Comparison of ENCODE assay signal across 9 cellular contexts in the genomic region with DNA sequence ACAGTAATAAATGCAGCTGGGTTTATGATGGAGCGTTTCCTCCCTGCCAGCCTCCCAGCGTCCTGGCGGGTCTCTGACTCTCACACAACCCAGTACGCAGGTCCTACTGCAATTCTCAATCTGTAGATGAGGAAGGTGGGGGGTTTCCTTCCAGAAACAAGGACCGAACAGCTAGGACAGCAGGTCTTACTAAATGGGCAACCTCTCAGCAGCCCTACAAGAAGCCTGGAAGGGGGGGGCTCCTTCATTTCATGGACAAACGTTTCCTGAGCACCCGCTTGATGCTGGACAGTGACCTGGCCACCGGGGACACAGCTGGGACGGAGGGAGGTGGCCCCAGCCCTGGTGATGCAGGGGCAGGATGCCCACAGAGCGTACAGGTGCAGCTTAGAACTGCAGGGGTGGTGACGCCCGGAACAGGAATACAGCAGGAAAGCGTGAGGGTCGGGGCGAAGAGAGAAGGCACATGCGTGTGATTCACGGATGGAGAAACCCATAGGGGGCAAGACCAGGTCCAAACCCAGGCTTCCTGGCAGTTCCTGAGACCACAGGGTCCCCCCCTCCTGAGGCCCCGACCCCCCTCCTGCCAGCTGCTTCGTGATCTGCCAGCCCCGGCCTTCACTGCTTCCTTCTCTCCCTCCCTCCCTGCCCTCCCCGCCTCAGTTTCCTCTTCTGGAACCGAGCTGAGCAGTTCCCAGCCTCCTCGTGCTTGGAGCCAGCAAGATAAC. TPM values are rescaled to one million over a fixed set of nuclear protein-coding genes. Genes with fewer than 3 reads are reported as not detected.
DNase-seq lines count a peak whose midpoint lies in the region; ATAC-seq and TF ChIP-seq lines count a peak whose summit lies in the region.
"Had no signal": no experiment of that assay in that cellular context is flagged by ENCODE, and none has a peak within 500 bp of the region (broad histone marks: within the 10 kb centered on the region; RNA-seq: fewer than 3 reads in every experiment).

No MANE protein-coding gene starts in this region.

- 34% methylated on average over 22 of the region's 23 CpGs for WGBS in smooth muscle cell (ENCODE audit: low lambda C conversion rate)

- peak overlapping the region; percentile 74 for H3K4me3 ChIP-seq in left ventricle myocardium inferior
- H3K4me3 ChIP-seq in smooth muscle cell, result peak overlapping the region; percentile 75

- no peaks in the 10 kb centered on the region for H4K20me1 ChIP-seq in smooth muscle cell (ENCODE audit: low read depth)

- H3K9me3 ChIP-seq in left ventricle myocardium inferior (replicated peaks) (no peaks in the 10 kb centered on the region), smooth muscle cell (replicated peaks; ENCODE audit: low read depth) (no peaks in the 10 kb centered on the region)

- DNase-seq in DMS 273 (lab: John Stamatoyannopoulos, UW; ENCODE audit: unreplicated experiment) (peak; percentile 53), DMS 273 treated with DMSO at 0.1 percent for 48 hours (lab: John Stamatoyannopoulos, UW) (no peak), left ventricle myocardium inferior (no peak), smooth muscle cell (lab: John Stamatoyannopoulos, UW; ENCODE audit: unreplicated experiment) (no peak)

- H3K27me3 ChIP-seq in left ventricle myocardium inferior (ENCODE audit: low read depth), result peaks cover 82% of the 10 kb centered on the region
- peaks cover 13% of the 10 kb centered on the region for H3K27me3 ChIP-seq in smooth muscle cell (ENCODE audit: low read depth)

- peak; percentile 31 for ATAC-seq in SK-N-SH treated with all-trans-retinoic acid at 6 μM for 48 hours
- no peak for ATAC-seq in GM19023 (IDR thresholded peaks at IDR 0.05; ENCODE audit: unreplicated experiment)
- ATAC-seq in GM21529 (IDR thresholded peaks at IDR 0.05; ENCODE audit: unreplicated experiment), result no peak
- no peak for ATAC-seq in GM18873 (IDR thresholded peaks at IDR 0.05; ENCODE audit: low FRiP score, unreplicated experiment)

- intact Hi-C loops in left ventricle myocardium inferior (cut with micrococcal nuclease), result no loop called here

- H3K4me1 ChIP-seq in left ventricle myocardium inferior, result peaks cover 32% of the 10 kb centered on the region
- peaks cover 9% of the 10 kb centered on the region for H3K4me1 ChIP-seq in smooth muscle cell (ENCODE audit: low read depth)

- peak overlapping the region; percentile 100 for H3K4me2 ChIP-seq in smooth muscle cell

- no peaks in the 10 kb centered on the region for H3K79me2 ChIP-seq in smooth muscle cell (ENCODE audit: low read depth)

- no peak overlapping the region for H2AFZ ChIP-seq in smooth muscle cell (ENCODE audit: low read depth)

- no peaks in the 10 kb centered on the region for H3F3A ChIP-seq in smooth muscle cell (ENCODE audit: low read depth)

- H3K9ac ChIP-seq in smooth muscle cell (ENCODE audit: low read depth), result no peak overlapping the region

- H3K36me3 ChIP-seq in left ventricle myocardium inferior, result no peaks in the 10 kb centered on the region
- H3K36me3 ChIP-seq in smooth muscle cell (ENCODE audit: low read depth), result no peaks in the 10 kb centered on the region

- TF ChIP-seq CTCF in left ventricle myocardium inferior (IDR thresholded peaks at IDR 0.05; ENCODE audit: borderline replicate concordance) (no peak), smooth muscle cell (IDR thresholded peaks at IDR 0.05; ENCODE audit: borderline replicate concordance, insufficient read depth, poor library complexity, severe bottlenecking) (no peak)

- H3K27ac ChIP-seq in left ventricle myocardium inferior (replicated peaks), result no peak overlapping the region
- H3K27ac ChIP-seq in smooth muscle cell (ENCODE audit: low read depth), result no peak overlapping the region
- H3K27ac ChIP-seq: 22Rv1 had no signal

TF ChIP-seq in SK-N-SH treated with all-trans-retinoic acid at 6 μM for 48 hours, 23 proteins besides CTCF, POLR2A, EP300 and RAD21:
- TF ChIP-seq TCF4 (CRISPR knock-in tag; IDR thresholded peaks at IDR 0.05; ENCODE audit: borderline replicate concordance), result no peak
- no peak for TF ChIP-seq ZNF70 (CRISPR knock-in tag; IDR thresholded peaks at IDR 0.05)
- no peak for TF ChIP-seq GLIS3 (CRISPR knock-in tag; IDR thresholded peaks at IDR 0.05)
- TF ChIP-seq POU6F1 (CRISPR knock-in tag; IDR thresholded peaks at IDR 0.05; ENCODE audit: borderline replicate concordance, low read depth), result no peak
- no peak for TF ChIP-seq CSDC2 (CRISPR knock-in tag; IDR thresholded peaks at IDR 0.05)
- no peak for TF ChIP-seq ARNTL (CRISPR knock-in tag; IDR thresholded peaks at IDR 0.05; ENCODE audit: borderline replicate concordance, low read depth)
- TF ChIP-seq CREB5 (CRISPR knock-in tag; IDR thresholded peaks at IDR 0.05; ENCODE audit: low read depth), result no peak
- TF ChIP-seq ZNF565 (CRISPR knock-in tag; conservative IDR thresholded peaks at IDR 0.05; ENCODE audit: low read depth), result no peak
- no peak for TF ChIP-seq ZNF8 (CRISPR knock-in tag; IDR thresholded peaks at IDR 0.05)
- TF ChIP-seq PPARA (CRISPR knock-in tag; IDR thresholded peaks at IDR 0.05; ENCODE audit: borderline replicate concordance), result no peak
- no peak for TF ChIP-seq ZFP3 (CRISPR knock-in tag; IDR thresholded peaks at IDR 0.05)
- no peak for TF ChIP-seq ISL1 (CRISPR knock-in tag; IDR thresholded peaks at IDR 0.05)
- TF ChIP-seq ESRRG (CRISPR knock-in tag; IDR thresholded peaks at IDR 0.05), result no peak
- TF ChIP-seq, protein P1, sequence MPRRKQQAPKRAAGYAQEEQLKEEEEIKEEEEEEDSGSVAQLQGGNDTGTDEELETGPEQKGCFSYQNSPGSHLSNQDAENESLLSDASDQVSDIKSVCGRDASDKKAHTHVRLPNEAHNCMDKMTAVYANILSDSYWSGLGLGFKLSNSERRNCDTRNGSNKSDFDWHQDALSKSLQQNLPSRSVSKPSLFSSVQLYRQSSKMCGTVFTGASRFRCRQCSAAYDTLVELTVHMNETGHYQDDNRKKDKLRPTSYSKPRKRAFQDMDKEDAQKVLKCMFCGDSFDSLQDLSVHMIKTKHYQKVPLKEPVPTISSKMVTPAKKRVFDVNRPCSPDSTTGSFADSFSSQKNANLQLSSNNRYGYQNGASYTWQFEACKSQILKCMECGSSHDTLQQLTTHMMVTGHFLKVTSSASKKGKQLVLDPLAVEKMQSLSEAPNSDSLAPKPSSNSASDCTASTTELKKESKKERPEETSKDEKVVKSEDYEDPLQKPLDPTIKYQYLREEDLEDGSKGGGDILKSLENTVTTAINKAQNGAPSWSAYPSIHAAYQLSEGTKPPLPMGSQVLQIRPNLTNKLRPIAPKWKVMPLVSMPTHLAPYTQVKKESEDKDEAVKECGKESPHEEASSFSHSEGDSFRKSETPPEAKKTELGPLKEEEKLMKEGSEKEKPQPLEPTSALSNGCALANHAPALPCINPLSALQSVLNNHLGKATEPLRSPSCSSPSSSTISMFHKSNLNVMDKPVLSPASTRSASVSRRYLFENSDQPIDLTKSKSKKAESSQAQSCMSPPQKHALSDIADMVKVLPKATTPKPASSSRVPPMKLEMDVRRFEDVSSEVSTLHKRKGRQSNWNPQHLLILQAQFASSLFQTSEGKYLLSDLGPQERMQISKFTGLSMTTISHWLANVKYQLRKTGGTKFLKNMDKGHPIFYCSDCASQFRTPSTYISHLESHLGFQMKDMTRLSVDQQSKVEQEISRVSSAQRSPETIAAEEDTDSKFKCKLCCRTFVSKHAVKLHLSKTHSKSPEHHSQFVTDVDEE (CRISPR knock-in tag; IDR thresholded peaks at IDR 0.05), result no peak
- TF ChIP-seq RARB (CRISPR knock-in tag; IDR thresholded peaks at IDR 0.05), result no peak
- TF ChIP-seq, protein P2, sequence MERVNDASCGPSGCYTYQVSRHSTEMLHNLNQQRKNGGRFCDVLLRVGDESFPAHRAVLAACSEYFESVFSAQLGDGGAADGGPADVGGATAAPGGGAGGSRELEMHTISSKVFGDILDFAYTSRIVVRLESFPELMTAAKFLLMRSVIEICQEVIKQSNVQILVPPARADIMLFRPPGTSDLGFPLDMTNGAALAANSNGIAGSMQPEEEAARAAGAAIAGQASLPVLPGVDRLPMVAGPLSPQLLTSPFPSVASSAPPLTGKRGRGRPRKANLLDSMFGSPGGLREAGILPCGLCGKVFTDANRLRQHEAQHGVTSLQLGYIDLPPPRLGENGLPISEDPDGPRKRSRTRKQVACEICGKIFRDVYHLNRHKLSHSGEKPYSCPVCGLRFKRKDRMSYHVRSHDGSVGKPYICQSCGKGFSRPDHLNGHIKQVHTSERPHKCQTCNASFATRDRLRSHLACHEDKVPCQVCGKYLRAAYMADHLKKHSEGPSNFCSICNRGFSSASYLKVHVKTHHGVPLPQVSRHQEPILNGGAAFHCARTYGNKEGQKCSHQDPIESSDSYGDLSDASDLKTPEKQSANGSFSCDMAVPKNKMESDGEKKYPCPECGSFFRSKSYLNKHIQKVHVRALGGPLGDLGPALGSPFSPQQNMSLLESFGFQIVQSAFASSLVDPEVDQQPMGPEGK (CRISPR knock-in tag; IDR thresholded peaks at IDR 0.05; ENCODE audit: borderline replicate concordance), result no peak

RNA-seq across cellular contexts. Expression of gene C2CD4C, which starts 0.7 kb away (rescaled TPM):
- total RNA-seq in left ventricle myocardium inferior (0.63 TPM), smooth muscle cell (0.63 and 1.7 TPM in 2 replicates)
- polyA plus RNA-seq in smooth muscle cell, result 3.7 and 3.8 TPM in 2 replicates

RNA-seq across cellular contexts. Expression of gene SHC2, which starts 51.2 kb away (rescaled TPM):
- 11.3 TPM for total RNA-seq in left ventricle myocardium inferior
- total RNA-seq in smooth muscle cell, result 10.8 and 15.6 TPM in 2 replicates
- 29.3 and 34.5 TPM in 2 replicates for polyA plus RNA-seq in smooth muscle cell
